Comparison of ENCODE assay signal across 17 cellular contexts in genomic region chr15:41675337-41675736, GRCh38. TPM values are rescaled to one million over a fixed set of nuclear protein-coding genes. Genes with fewer than 3 reads are reported as not detected.
DNase-seq lines count a peak whose midpoint lies in the region; ATAC-seq and TF ChIP-seq lines count a peak whose summit lies in the region.
"Had no signal": no experiment of that assay in that cellular context is flagged by ENCODE, and none has a peak within 500 bp of the region (broad histone marks: within the 10 kb centered on the region; RNA-seq: fewer than 3 reads in every experiment).

No MANE protein-coding gene starts in this region.

- intact Hi-C loops in Panc1 (cut with micrococcal nuclease; ENCODE audit: unreplicated experiment) = no loop called here
- intact Hi-C loops in gastrocnemius medialis (cut with DNase I; ENCODE audit: low total_unique reads) = no loop called here

- no peaks in the 10 kb centered on the region for H3K27me3 ChIP-seq in Panc1 (ENCODE audit: control insufficient read depth, insufficient read depth, low read length)
- H3K27me3 ChIP-seq in gastrocnemius medialis = no peaks in the 10 kb centered on the region
- H3K27me3 ChIP-seq: BE2C had no signal

- H3K4me3 ChIP-seq in Panc1 (ENCODE audit: low read depth in 2 of 2, low read length in 2 of 2) (no peak overlapping the region), gastrocnemius medialis (no peak overlapping the region)
- H3K4me3 ChIP-seq: A549 had no signal

- H3K27ac Mint-ChIP-seq in activated naive CD4-positive, alpha-beta T cell treated with anti-CD3 and anti-CD28 coated beads, Interleukin-2, amount 50 U/mL, for 72 hours = peak overlapping the region; percentile 42 to 50
- peak overlapping the region; percentile 72 for H3K27ac Mint-ChIP-seq in activated T-helper 17 cell treated with anti-CD3 and anti-CD28 coated beads, Interleukin-2, amount 50 U/mL, for 72 hours
- H3K27ac Mint-ChIP-seq in effector memory CD8-positive, alpha-beta T cell = peak overlapping the region; percentile 4 to 49

- H3K36me3 ChIP-seq in Panc1 (ENCODE audit: control insufficient read depth, insufficient read depth, low read length) = no peaks in the 10 kb centered on the region
- H3K36me3 ChIP-seq in gastrocnemius medialis = no peaks in the 10 kb centered on the region

- no peaks in the 10 kb centered on the region for H3K9me3 ChIP-seq in Panc1 (ENCODE audit: control insufficient read depth, insufficient read depth, low read depth, low read length)
- no peaks in the 10 kb centered on the region for H3K9me3 ChIP-seq in gastrocnemius medialis
- H3K9me3 ChIP-seq: A549, BE2C, Caco-2 had no signal

- no peak overlapping the region for H3K4me3 Mint-ChIP-seq in activated T-helper 17 cell treated with anti-CD3 and anti-CD28 coated beads, Interleukin-2, amount 50 U/mL, for 72 hours
- no peak overlapping the region for H3K4me3 Mint-ChIP-seq in effector memory CD8-positive, alpha-beta T cell
- H3K4me3 Mint-ChIP-seq: CD8-positive, alpha-beta memory T cell; IgD-negative memory B cell had no signal

- H3K4me1 ChIP-seq in Panc1 (ENCODE audit: control insufficient read depth, insufficient read depth, low read length) (peaks cover 25% of the 10 kb centered on the region), gastrocnemius medialis (peaks cover 0 to 7% of the 10 kb centered on the region in 2 donors)
- H3K4me1 ChIP-seq: BE2C had no signal

- TF ChIP-seq POLR2A in gastrocnemius medialis (IDR thresholded peaks at IDR 0.05) = no peak

- no peaks in the 10 kb centered on the region for H3K27me3 Mint-ChIP-seq in activated T-helper 17 cell treated with anti-CD3 and anti-CD28 coated beads, Interleukin-2, amount 50 U/mL, for 72 hours
- no peaks in the 10 kb centered on the region for H3K27me3 Mint-ChIP-seq in effector memory CD8-positive, alpha-beta T cell
- H3K27me3 Mint-ChIP-seq: CD8-positive, alpha-beta memory T cell; IgD-negative memory B cell had no signal

- no peak for ATAC-seq in activated naive CD4-positive, alpha-beta T cell treated with anti-CD3 and anti-CD28 coated beads, Interleukin-2, amount 50 U/mL, for 72 hours
- ATAC-seq in Panc1 (no peak), HG03442 (IDR thresholded peaks at IDR 0.05; ENCODE audit: unreplicated experiment) (no peak), gastrocnemius medialis (no peak)
- no peak for ATAC-seq in activated T-helper 17 cell treated with anti-CD3 and anti-CD28 coated beads, Interleukin-2, amount 50 U/mL, for 72 hours (replicated peaks)
- no peak for ATAC-seq in effector memory CD8-positive, alpha-beta T cell (replicated peaks)
- ATAC-seq: A549, HCT116 had no signal

- CTCF ChIA-PET in Panc1 (lab: Charles Lee) = interaction anchor here (0.5 to 0.7 kb wide), 2 partner anchors 71 to 125 kb away, joined by 6 to 8 read pairs; no protein-coding TSS in a partner anchor

- in situ Hi-C loops in Panc1 (cut with HindIII; ENCODE audit: low pct_unique_long_range_greater_than_20kb, low sequenced_read_pairs) = no loop called here
- in situ Hi-C loops in gastrocnemius medialis (cut with MboI; ENCODE audit: low sequenced_read_pairs in 4 of 4) = no loop called here

- POLR2A ChIA-PET in Panc1 (lab: Charles Lee) = interaction anchor here (0.7 kb wide), 1 partner anchor 297 kb away, joined by 4 read pairs; no protein-coding TSS in a partner anchor

- peaks cover 0 to 18% of the 10 kb centered on the region in 2 donors for H3K36me3 Mint-ChIP-seq in activated naive CD4-positive, alpha-beta T cell treated with anti-CD3 and anti-CD28 coated beads, Interleukin-2, amount 50 U/mL, for 72 hours
- H3K36me3 Mint-ChIP-seq in activated T-helper 17 cell treated with anti-CD3 and anti-CD28 coated beads, Interleukin-2, amount 50 U/mL, for 72 hours (ENCODE audit: low read depth) = peaks cover 69% of the 10 kb centered on the region
- peaks cover 21% of the 10 kb centered on the region for H3K36me3 Mint-ChIP-seq in effector memory CD8-positive, alpha-beta T cell (ENCODE audit: insufficient read depth)

- peak overlapping the region; percentile 68; the same call in 1 of the 2 replicates for H3K27ac ChIP-seq in Panc1 (ENCODE audit: low read length)
- H3K27ac ChIP-seq in gastrocnemius medialis = no peak overlapping the region
- H3K27ac ChIP-seq: A549, C4-2B had no signal

- DNase-seq in activated naive CD4-positive, alpha-beta T cell treated with anti-CD3 and anti-CD28 coated beads, Interleukin-2, amount 50 U/mL, for 72 hours (ENCODE audit: low spot score in 2 of 2) = no peak
- no peak for DNase-seq in activated naive CD4-positive, alpha-beta T cell (lab: John Stamatoyannopoulos, UW)
- no peak for DNase-seq in Panc1 (ENCODE audit: low read depth, low spot score)
- no peak for DNase-seq in effector memory CD8-positive, alpha-beta T cell
- no peak for DNase-seq in SK-N-DZ (ENCODE audit: low spot score)
- no peak for DNase-seq in gastrocnemius medialis
- DNase-seq: BE2C; Caco-2; CD8-positive, alpha-beta memory T cell; DMS53; GF-D8 had no signal

- TF ChIP-seq CTCF in Panc1 (IDR thresholded peaks at IDR 0.05) (no peak), gastrocnemius medialis (IDR thresholded peaks at IDR 0.05 in 4 of 5, conservative IDR thresholded peaks at IDR 0.05 in 1 of 5) (no peak)

- no TSS peak for BruUV-seq in Panc1 (replicated peaks; lab: Mats Ljungman, UMichigan)

- H3K9me3 Mint-ChIP-seq in activated naive CD4-positive, alpha-beta T cell treated with anti-CD3 and anti-CD28 coated beads, Interleukin-2, amount 50 U/mL, for 72 hours = no peaks in the 10 kb centered on the region
- no peaks in the 10 kb centered on the region for H3K9me3 Mint-ChIP-seq in activated T-helper 17 cell treated with anti-CD3 and anti-CD28 coated beads, Interleukin-2, amount 50 U/mL, for 72 hours
- H3K9me3 Mint-ChIP-seq in effector memory CD8-positive, alpha-beta T cell = no peaks in the 10 kb centered on the region
- H3K9me3 Mint-ChIP-seq: CD8-positive, alpha-beta memory T cell; IgD-negative memory B cell had no signal

- peaks cover 17% of the 10 kb centered on the region for H3K4me1 Mint-ChIP-seq in activated T-helper 17 cell treated with anti-CD3 and anti-CD28 coated beads, Interleukin-2, amount 50 U/mL, for 72 hours
- H3K4me1 Mint-ChIP-seq in effector memory CD8-positive, alpha-beta T cell (ENCODE audit: low read depth in 2 of 2) = peaks cover 24 to 59% of the 10 kb centered on the region in 2 donors

RNA-seq across cellular contexts. Expression of gene MGA, which starts 15.1 kb away (rescaled TPM):
- 10 to 100 TPM; 25.7 to 36.2 TPM for total RNA-seq in activated naive CD4-positive, alpha-beta T cell treated with anti-CD3 and anti-CD28 coated beads, Interleukin-2, amount 50 U/mL, for 72 hours
- total RNA-seq in Panc1 (2021; ENCODE audit: unreplicated experiment) = 43.6 TPM
- 9.0 TPM for polyA plus RNA-seq in Panc1 (2012; ENCODE audit: insufficient read length)
- 10 to 100 TPM; 36.4 to 36.6 TPM for total RNA-seq in activated T-helper 17 cell treated with anti-CD3 and anti-CD28 coated beads, Interleukin-2, amount 50 U/mL, for 72 hours
- polyA plus RNA-seq in SK-N-DZ (2014; cell fraction: cytosol; rRNA removed) = 10.1 and 12.4 TPM in 2 replicates
- 15.7 and 18.8 TPM in 2 replicates for polyA plus RNA-seq in SK-N-DZ (2014; cell fraction: nucleus; rRNA removed)
- 10 to 100 TPM; 17.0 to 27.8 (median 23.6) TPM for total RNA-seq in gastrocnemius medialis
